3 cellular contexts compared by ENCODE assay signal in genomic region chr4:39331191-39331590, GRCh38.
TF ChIP-seq lines count a peak whose summit lies in the region.

No MANE protein-coding gene starts in this region.

TF ChIP-seq in GM23338, 12 proteins besides CTCF, POLR2A, EP300 and RAD21:
- TF ChIP-seq CREB1 (CRISPR knock-in tag; IDR thresholded peaks at IDR 0.05; ENCODE audit: low read depth) (no peak), NANOG (IDR thresholded peaks at IDR 0.05; ENCODE audit: borderline replicate concordance) (no peak), EZH2 (IDR thresholded peaks at IDR 0.05; ENCODE audit: low read depth, unreplicated experiment) (no peak)

TF ChIP-seq in GM12878, 131 proteins besides CTCF, POLR2A, EP300 and RAD21:
- TF ChIP-seq RB1 (IDR thresholded peaks at IDR 0.05; ENCODE audit: borderline replicate concordance) (no peak), EGR1 (IDR thresholded peaks at IDR 0.05; ENCODE audit: borderline replicate concordance in 1 of 2, low read depth in 2 of 2, low read length in 2 of 2) (no peak), CHD2 (IDR thresholded peaks at IDR 0.05; ENCODE audit: borderline replicate concordance, low read depth, low read length) (no peak), NR2F1 (conservative IDR thresholded peaks at IDR 0.05) (no peak), HDGF (IDR thresholded peaks at IDR 0.05) (no peak), CHD4 (IDR thresholded peaks at IDR 0.05) (no peak), ZZZ3 (IDR thresholded peaks at IDR 0.05; ENCODE audit: control insufficient read depth, insufficient read length, low read depth) (no peak), IRF5 (IDR thresholded peaks at IDR 0.05; ENCODE audit: borderline replicate concordance) (no peak), KDM1A (IDR thresholded peaks at IDR 0.05; ENCODE audit: borderline replicate concordance) (no peak), YBX1 (IDR thresholded peaks at IDR 0.05) (no peak), SMAD5 (IDR thresholded peaks at IDR 0.05; ENCODE audit: low read depth) (no peak), HDAC6 (IDR thresholded peaks at IDR 0.05; ENCODE audit: unreplicated experiment) (no peak)

TF ChIP-seq in WTC11, 78 proteins besides CTCF, POLR2A, EP300 and RAD21:
- TF ChIP-seq AFF4 (CRISPR knock-in tag; IDR thresholded peaks at IDR 0.05; ENCODE audit: borderline replicate concordance), result no peak
- TF ChIP-seq E2F4 (CRISPR knock-in tag; IDR thresholded peaks at IDR 0.05; ENCODE audit: borderline replicate concordance, low read depth), result no peak
- TF ChIP-seq ZMAT4 (CRISPR knock-in tag; IDR thresholded peaks at IDR 0.05), result no peak
- no peak for TF ChIP-seq ZNF425 (CRISPR knock-in tag; conservative IDR thresholded peaks at IDR 0.05)
- no peak for TF ChIP-seq HMGA2 (CRISPR knock-in tag; IDR thresholded peaks at IDR 0.05)
- no peak for TF ChIP-seq ZNF121 (CRISPR knock-in tag; IDR thresholded peaks at IDR 0.05)
- TF ChIP-seq GTF2I (CRISPR knock-in tag; conservative IDR thresholded peaks at IDR 0.05), result no peak
- no peak for TF ChIP-seq ZNF512 (CRISPR knock-in tag; IDR thresholded peaks at IDR 0.05; ENCODE audit: borderline replicate concordance)
